Comparison of ENCODE assay signal across 8 cellular contexts in genomic region chr4:173040200-173040599, GRCh38.
A peak's percentile ranks its signal among the peaks of the same experiment; 100 is the strongest.
DNase-seq lines count a peak whose midpoint lies in the region; ATAC-seq and TF ChIP-seq lines count a peak whose summit lies in the region.
"Had no signal": no experiment of that assay in that cellular context is flagged by ENCODE, and none has a peak within 500 bp of the region (broad histone marks: within the 10 kb centered on the region; RNA-seq: fewer than 3 reads in every experiment).

No MANE protein-coding gene starts in this region.

- intact Hi-C loops in sciatic nerve (cut with DNase I): no loop called here

- peaks cover 0 to 11% (median 3%) of the 10 kb centered on the region in 3 donors for H3K27me3 Mint-ChIP-seq in immature natural killer cell (ENCODE audit: low read depth in 3 of 3)

- peaks cover 0 to 4% (median 0%) of the 10 kb centered on the region in 6 donors for H3K9me3 Mint-ChIP-seq in immature natural killer cell

- ATAC-seq in GM19035 (IDR thresholded peaks at IDR 0.05; ENCODE audit: unreplicated experiment): peak; percentile 54
- peak; percentile 78 for ATAC-seq in sciatic nerve

- H3K4me3 ChIP-seq in fibroblast of the aortic adventitia (ENCODE audit: low read depth, low read length): no peak overlapping the region
- H3K4me3 ChIP-seq: skin epidermis had no signal

- no peaks in the 10 kb centered on the region for H3K4me1 Mint-ChIP-seq in immature natural killer cell

- H3K4me3 Mint-ChIP-seq in immature natural killer cell: no peak overlapping the region

- no peak for TF ChIP-seq CTCF in fibroblast of the aortic adventitia (IDR thresholded peaks at IDR 0.05; ENCODE audit: insufficient read depth, low read length)

- peak; percentile 47 for DNase-seq in NAMALWA (ENCODE audit: low spot score)
- DNase-seq in fibroblast of the aortic adventitia (ENCODE audit: low read depth): peak; percentile 31
- DNase-seq in sciatic nerve (ENCODE audit: low spot score): no peak
- no peak for DNase-seq in activated CD4-positive, alpha-beta T cell treated with anti-CD3 and anti-CD28 coated beads, Interleukin-2, amount 50 U/mL, for 1 hour
- no peak for DNase-seq in putamen (ENCODE audit: low spot score)
- DNase-seq in immature natural killer cell: no peak

- no peak overlapping the region for H3K27ac Mint-ChIP-seq in immature natural killer cell

- no peaks in the 10 kb centered on the region for H3K36me3 Mint-ChIP-seq in immature natural killer cell

Comparison
In these comparisons a context has a peak if more than half of its experiments do, and no peak if none do; other contexts are left out.
1. DNase-seq: peak in NAMALWA (single experiment) and fibroblast of the aortic adventitia (single experiment); none in sciatic nerve (single experiment), activated CD4-positive, alpha-beta T cell treated with anti-CD3 and anti-CD28 coated beads, Interleukin-2, amount 50 U/mL, for 1 hour (single experiment), putamen (single experiment) and immature natural killer cell (0 of 3).